Comparison of ENCODE assay signal across 12 cellular contexts in genomic region chr1:23548704-23549143, GRCh38. TPM values are rescaled to one million over a fixed set of nuclear protein-coding genes. Genes with fewer than 3 reads are reported as not detected.
A peak's percentile ranks its signal among the peaks of the same experiment; 100 is the strongest.
DNase-seq lines count a peak whose midpoint lies in the region; ATAC-seq, FAIRE-seq and TF ChIP-seq lines count a peak whose summit lies in the region.
"Had no signal": no experiment of that assay in that cellular context is flagged by ENCODE, and none has a peak within 500 bp of the region (broad histone marks: within the 10 kb centered on the region; RNA-seq: fewer than 3 reads in every experiment).

No MANE protein-coding gene starts in this region.

- H3K4me1 ChIP-seq in mammary epithelial cell (ENCODE audit: insufficient read depth, low read length) (peaks cover 14% of the 10 kb centered on the region), breast epithelium (no peaks in the 10 kb centered on the region), endothelial cell of umbilical vein (ENCODE audit: control insufficient read depth, extremely low read depth, insufficient read depth, low read length) (peaks cover 16% of the 10 kb centered on the region), uterus (peaks cover 0 to under 1% of the 10 kb centered on the region in 2 donors)

- H3K36me3 Mint-ChIP-seq in activated T-cell treated with anti-CD3 and anti-CD28 coated beads, Interleukin-2, amount 50 U/mL, for 4 hours (ENCODE audit: insufficient read depth) = no peaks in the 10 kb centered on the region
- H3K36me3 Mint-ChIP-seq: IgD-negative memory B cell had no signal

- peak overlapping the region; percentile 45 for H2AFZ ChIP-seq in mammary epithelial cell (ENCODE audit: low read depth, low read length)
- H2AFZ ChIP-seq in endothelial cell of umbilical vein (ENCODE audit: low read depth, low read length) = peak overlapping the region; percentile 33

- FAIRE-seq in endothelial cell of umbilical vein (lab: Jason Lieb, UNC) = no peak

- H3K9me3 ChIP-seq in mammary epithelial cell (replicated peaks; ENCODE audit: insufficient read depth, low read length) (no peaks in the 10 kb centered on the region), breast epithelium (no peaks in the 10 kb centered on the region), endothelial cell of umbilical vein (replicated peaks; ENCODE audit: control insufficient read depth, insufficient read depth, low read length) (no peaks in the 10 kb centered on the region), uterus (no peaks in the 10 kb centered on the region)

- dilution Hi-C loops in mammary epithelial cell (cut with HindIII; ENCODE audit: low sequenced_read_pairs) (no loop called here), endothelial cell of umbilical vein (cut with MboI; ENCODE audit: extremely low pct_ligation_motif_present, low sequenced_read_pairs) (no loop called here)

- H4K20me1 ChIP-seq in mammary epithelial cell (ENCODE audit: insufficient read depth, low read length) (no peaks in the 10 kb centered on the region), endothelial cell of umbilical vein (replicated peaks; ENCODE audit: control insufficient read depth, extremely low read depth, insufficient read depth, low read length) (no peaks in the 10 kb centered on the region)

- intact Hi-C loops in mammary epithelial cell (cut with micrococcal nuclease) (no loop called here), breast epithelium (cut with DNase I; ENCODE audit: low total_unique reads) (no loop called here), endothelial cell of umbilical vein (cut with micrococcal nuclease) (loop anchor here (1.0 kb wide), 1 partner anchor 11 kb away; the partner anchor contains the start of gene ID3), uterus (cut with DNase I; ENCODE audit: low total_unique reads) (no loop called here)

- H3K9me1 ChIP-seq in endothelial cell of umbilical vein (replicated peaks; ENCODE audit: control insufficient read depth, extremely low read depth, insufficient read depth, low read length) = no peaks in the 10 kb centered on the region

- DNase-seq in mammary epithelial cell = no peak
- DNase-seq in breast epithelium (ENCODE audit: low spot score in 2 of 2) = no peak
- no peak for DNase-seq in endothelial cell of umbilical vein (ENCODE audit: low read depth, low spot score)
- DNase-seq in lung microvascular endothelial cell (ENCODE audit: low read depth in 2 of 2) = peak; percentile 15 to 62
- DNase-seq in uterus = peak in 1 of 2 donors; percentile 66
- no peak for DNase-seq in activated T-cell treated with anti-CD3 and anti-CD28 coated beads, Interleukin-2, amount 50 U/mL, for 4 hours
- no peak for DNase-seq in KBM-7
- no peak for DNase-seq in NCI-H2081 (lab: John Stamatoyannopoulos, UW)
- DNase-seq: NCI-H1694 treated with DMSO at 0.1 percent for 48 hours; stimulated activated CD4-positive, alpha-beta T cell treated with anti-CD3 and anti-CD28 coated beads, Interleukin-4, amount 100 ng/mL, for 24 hours; substantia nigra had no signal

- no peaks in the 10 kb centered on the region for H3K79me2 ChIP-seq in mammary epithelial cell (ENCODE audit: insufficient read depth, low read length)
- no peaks in the 10 kb centered on the region for H3K79me2 ChIP-seq in endothelial cell of umbilical vein (ENCODE audit: control insufficient read depth, insufficient read depth, low read length)

- no peaks in the 10 kb centered on the region for H3K36me3 ChIP-seq in mammary epithelial cell (ENCODE audit: insufficient read depth, low read length)
- H3K36me3 ChIP-seq in breast epithelium = no peaks in the 10 kb centered on the region
- H3K36me3 ChIP-seq in endothelial cell of umbilical vein (ENCODE audit: control insufficient read depth in 2 of 2, extremely low read depth in 1 of 2, insufficient read depth in 2 of 2, low read length in 2 of 2) = no peaks in the 10 kb centered on the region
- H3K36me3 ChIP-seq in uterus = no peaks in the 10 kb centered on the region

- no peak overlapping the region for H3K4me3 ChIP-seq in mammary epithelial cell (replicated peaks in 1 of 3; ENCODE audit: insufficient read depth in 1 of 3, low read depth in 2 of 3, low read length in 3 of 3)
- H3K4me3 ChIP-seq in breast epithelium = no peak overlapping the region
- no peak overlapping the region for H3K4me3 ChIP-seq in endothelial cell of umbilical vein (replicated peaks in 1 of 3; ENCODE audit: insufficient read depth in 1 of 3, low read depth in 1 of 3, low read length in 3 of 3)
- no peak overlapping the region for H3K4me3 ChIP-seq in uterus

- TF ChIP-seq POLR2A in breast epithelium (IDR thresholded peaks at IDR 0.05) (no peak), endothelial cell of umbilical vein (IDR thresholded peaks at IDR 0.05; ENCODE audit: low read depth, low read length) (no peak), uterus (IDR thresholded peaks at IDR 0.05) (no peak)

- H3K4me2 ChIP-seq in mammary epithelial cell (ENCODE audit: insufficient read depth, low read depth, low read length) (no peak overlapping the region), endothelial cell of umbilical vein (ENCODE audit: insufficient read depth, low read length) (no peak overlapping the region)

- in situ Hi-C loops in mammary epithelial cell (cut with MboI; ENCODE audit: low sequenced_read_pairs in 2 of 2) = loop anchor here (5.0 to 25.0 kb wide), 3 partner anchors 94 to 361 kb away; partner anchors contain the start of gene ELOA (in 1 of the 2)
- in situ Hi-C loops in KBM-7 (cut with MboI; ENCODE audit: low pct_unique_long_range_greater_than_20kb, low sequenced_read_pairs) = loop anchor here (10.0 kb wide), 1 partner anchor 86 kb away; no protein-coding TSS in a partner anchor

- TF ChIP-seq CTCF in mammary epithelial cell (conservative IDR thresholded peaks at IDR 0.05 in 1 of 2, IDR thresholded peaks at IDR 0.05 in 1 of 2; ENCODE audit: extremely low read depth in 1 of 2, insufficient read depth in 1 of 2, low read depth in 1 of 2, low read length in 2 of 2) = no peak
- no peak for TF ChIP-seq CTCF in breast epithelium (IDR thresholded peaks at IDR 0.05)
- no peak for TF ChIP-seq CTCF in endothelial cell of umbilical vein (IDR thresholded peaks at IDR 0.05; ENCODE audit: extremely low read depth in 1 of 2, insufficient read depth in 1 of 2, low read depth in 1 of 2, low read length in 2 of 2)
- TF ChIP-seq CTCF in uterus (IDR thresholded peaks at IDR 0.05) = no peak

- H3K9ac ChIP-seq in mammary epithelial cell (ENCODE audit: insufficient read depth, low read length) = no peak overlapping the region
- no peak overlapping the region for H3K9ac ChIP-seq in endothelial cell of umbilical vein (replicated peaks; ENCODE audit: extremely low read depth, insufficient read depth, low read length)

- POLR2A ChIA-PET in endothelial cell of umbilical vein (lab: Charles Lee) = interaction anchor here (1.0 to 1.4 kb wide), 2 partner anchors 10 to 13 kb away, joined by 3 to 13 read pairs; partner anchors contain the start of gene ID3

- CTCF ChIA-PET in mammary epithelial cell (lab: Charles Lee; ENCODE audit: low non-redundant PET) = interaction anchor here (0.7 kb wide), 1 partner anchor 86 kb away, joined by 3 read pairs; no protein-coding TSS in a partner anchor
- CTCF ChIA-PET in endothelial cell of umbilical vein (lab: Charles Lee) = interaction anchor here (0.5 to 24.8 kb wide), 8 partner anchors 9 to 148 kb away, joined by 3 to 1069 read pairs (median 4); no protein-coding TSS in a partner anchor

- H3K27me3 ChIP-seq in mammary epithelial cell (ENCODE audit: insufficient read depth, low read length) (no peaks in the 10 kb centered on the region), breast epithelium (no peaks in the 10 kb centered on the region), endothelial cell of umbilical vein (ENCODE audit: control insufficient read depth in 2 of 2, insufficient read depth in 2 of 2, low read length in 2 of 2) (no peaks in the 10 kb centered on the region), uterus (no peaks in the 10 kb centered on the region)

- no peaks in the 10 kb centered on the region for H3K27me3 Mint-ChIP-seq in activated T-cell treated with anti-CD3 and anti-CD28 coated beads, Interleukin-2, amount 50 U/mL, for 4 hours (ENCODE audit: low read depth)
- H3K27me3 Mint-ChIP-seq: IgD-negative memory B cell had no signal

- H3K27ac ChIP-seq in mammary epithelial cell (ENCODE audit: insufficient read depth, low read depth, low read length) = no peak overlapping the region
- H3K27ac ChIP-seq in breast epithelium = no peak overlapping the region
- H3K27ac ChIP-seq in endothelial cell of umbilical vein (ENCODE audit: insufficient read depth, low read depth, low read length) = peak overlapping the region; percentile 3
- H3K27ac ChIP-seq in uterus = peak overlapping the region; percentile 1 to 21

- ATAC-seq in activated T-cell treated with anti-CD3 and anti-CD28 coated beads, Interleukin-2, amount 50 U/mL, for 4 hours = no peak

- WGBS in mammary epithelial cell (ENCODE audit: low coverage, missing lambda C conversion rate) = 16% methylated on average over 9 of the region's 9 CpGs

- BruUV-seq in mammary epithelial cell (replicated peaks; lab: Mats Ljungman, UMichigan) (no TSS peak), endothelial cell of umbilical vein (replicated peaks; lab: Mats Ljungman, UMichigan) (no TSS peak)

- peaks cover 6% of the 10 kb centered on the region for H3K4me1 Mint-ChIP-seq in activated T-cell treated with anti-CD3 and anti-CD28 coated beads, Interleukin-2, amount 50 U/mL, for 4 hours (ENCODE audit: low read depth)

- no peaks in the 10 kb centered on the region for H3K9me3 Mint-ChIP-seq in activated T-cell treated with anti-CD3 and anti-CD28 coated beads, Interleukin-2, amount 50 U/mL, for 4 hours
- H3K9me3 Mint-ChIP-seq: IgD-negative memory B cell had no signal

- H3K4me3 Mint-ChIP-seq in activated T-cell treated with anti-CD3 and anti-CD28 coated beads, Interleukin-2, amount 50 U/mL, for 4 hours = no peak overlapping the region

RNA-seq across cellular contexts. Expression of gene ID3, which starts 10.6 kb away (rescaled TPM):
- 10 to 100 TPM; 53.6 to 53.8 TPM for total RNA-seq in mammary epithelial cell
- 31.7 TPM for polyA plus RNA-seq in mammary epithelial cell
- polyA minus RNA-seq in mammary epithelial cell = 22.4 TPM
- 100 to 1,000 TPM in 1 of 3 donors, 10 to 100 TPM in 2; 79.9 to 133 (median 90.9) TPM for total RNA-seq in breast epithelium
- 277 and 310 TPM in 2 replicates for total RNA-seq in endothelial cell of umbilical vein
- polyA plus RNA-seq in endothelial cell of umbilical vein = 783 and 971 TPM in 2 replicates
- 696 and 743 TPM in 2 replicates for polyA plus RNA-seq in endothelial cell of umbilical vein (2011; cell fraction: cytosol; rRNA removed)
- 934 and 1,004 TPM in 2 replicates for polyA plus RNA-seq in endothelial cell of umbilical vein (2011; cell fraction: nucleus; rRNA removed)
- polyA plus RNA-seq in endothelial cell of umbilical vein (2012) = 264 and 295 TPM in 2 replicates
- polyA minus RNA-seq in endothelial cell of umbilical vein = 160 and 202 TPM in 2 replicates
- 421 TPM for polyA minus RNA-seq in endothelial cell of umbilical vein (2011; cell fraction: cytosol; rRNA and poly(A)+ RNA removed)
- 377 and 561 TPM in 2 replicates for polyA minus RNA-seq in endothelial cell of umbilical vein (2011; cell fraction: nucleus; rRNA and poly(A)+ RNA removed)
- 479 and 520 TPM in 2 replicates for total RNA-seq in lung microvascular endothelial cell
- 100 to 1,000 TPM in 3 of 4 donors, 10 to 100 TPM in 1; 38.4 to 652 (median 260) TPM for total RNA-seq in uterus
- total RNA-seq in activated T-cell treated with anti-CD3 and anti-CD28 coated beads, Interleukin-2, amount 50 U/mL, for 4 hours = 10 to 100 TPM; 15.1 to 17.1 (median 15.1) TPM

RNA-seq across cellular contexts. Expression of gene E2F2, which starts 17.7 kb away (rescaled TPM):
- total RNA-seq in mammary epithelial cell (1 to 10 TPM in 1 of 2 donors, under 1 TPM in 1; 0.17 to 2.2 TPM), breast epithelium (under 1 TPM; under 0.01 to 0.73 (median 0.33) TPM), endothelial cell of umbilical vein (5.0 and 5.6 TPM in 2 replicates), lung microvascular endothelial cell (0.40 and 0.87 TPM in 2 replicates), uterus (1 to 10 TPM in 1 of 4 donors, under 1 TPM in 1, not detected in 2; 0.12 to 4.4 TPM)
- polyA plus RNA-seq in mammary epithelial cell (0.44 TPM), endothelial cell of umbilical vein (0.83 and 1.1 TPM in 2 replicates)
- polyA minus RNA-seq in mammary epithelial cell (3.1 TPM), endothelial cell of umbilical vein (1.5 and 1.9 TPM in 2 replicates)
- 0.95 and 1.2 TPM in 2 replicates for polyA plus RNA-seq in endothelial cell of umbilical vein (2011; cell fraction: cytosol; rRNA removed)
- polyA plus RNA-seq in endothelial cell of umbilical vein (2011; cell fraction: nucleus; rRNA removed) = 1.9 and 2.0 TPM in 2 replicates
- polyA plus RNA-seq in endothelial cell of umbilical vein (2012) = 1.1 and 1.6 TPM in 2 replicates
- polyA minus RNA-seq in endothelial cell of umbilical vein (2011; cell fraction: cytosol; rRNA and poly(A)+ RNA removed) = 11.7 TPM
- polyA minus RNA-seq in endothelial cell of umbilical vein (2011; cell fraction: nucleus; rRNA and poly(A)+ RNA removed) = 1.6 and 2.9 TPM in 2 replicates
- total RNA-seq in activated T-cell treated with anti-CD3 and anti-CD28 coated beads, Interleukin-2, amount 50 U/mL, for 4 hours = 1 to 10 TPM; 5.5 to 9.3 (median 7.2) TPM

Comparison
In these comparisons a context has a peak if more than half of its experiments do, and no peak if none do; other contexts are left out.
1. DNase-seq: peak in lung microvascular endothelial cell (2 of 2); none in mammary epithelial cell (single experiment), breast epithelium (0 of 2), endothelial cell of umbilical vein (single experiment), activated T-cell treated with anti-CD3 and anti-CD28 coated beads, Interleukin-2, amount 50 U/mL, for 4 hours (single experiment), KBM-7 (single experiment) and NCI-H2081 (0 of 2).
2. H3K27ac ChIP-seq: peak in endothelial cell of umbilical vein (single experiment) and uterus (2 of 2); none in mammary epithelial cell (single experiment) and breast epithelium (0 of 2).